Comparison of ENCODE assay signal across 1 cellular context in genomic region chr3:4752201-4753072, GRCh38.
A peak's percentile ranks its signal among the peaks of the same experiment; 100 is the strongest.
TF ChIP-seq lines count a peak whose summit lies in the region.

No MANE protein-coding gene starts in this region.

TF ChIP-seq in HepG2, 621 proteins besides CTCF, POLR2A, EP300 and RAD21 (continued from another document and continues in another):
- TF ChIP-seq ZNF687 (CRISPR knock-in tag; IDR thresholded peaks at IDR 0.05) (peak; percentile 43; the same call in 1 of the 2 replicates), ZNF329 (CRISPR knock-in tag; IDR thresholded peaks at IDR 0.05; ENCODE audit: low read depth) (0 out of 2 replicates have a peak, but pooled peaks have one; percentile 12), THYN1 (CRISPR knock-in tag; IDR thresholded peaks at IDR 0.05; ENCODE audit: borderline replicate concordance, low read depth) (no peak), HINFP (CRISPR knock-in tag; IDR thresholded peaks at IDR 0.05; ENCODE audit: low read depth) (no peak), ZNF609 (CRISPR knock-in tag; IDR thresholded peaks at IDR 0.05; ENCODE audit: borderline replicate concordance) (peak; percentile 76; the same call in 1 of the 2 replicates), DBP (CRISPR knock-in tag; IDR thresholded peaks at IDR 0.05; ENCODE audit: not compliant biosample characterization) (no peak), RBM22 (optimal IDR thresholded peaks at IDR 0.05; ENCODE audit: low read length) (no peak), ZZZ3 (CRISPR knock-in tag; IDR thresholded peaks at IDR 0.05; ENCODE audit: borderline replicate concordance) (no peak), ZFP41 (CRISPR knock-in tag; IDR thresholded peaks at IDR 0.05; ENCODE audit: borderline replicate concordance) (no peak), ZNF816 (CRISPR knock-in tag; IDR thresholded peaks at IDR 0.05; ENCODE audit: borderline replicate concordance) (no peak), ZNF607 (CRISPR knock-in tag; IDR thresholded peaks at IDR 0.05; ENCODE audit: borderline replicate concordance) (no peak), MIXL1 (CRISPR knock-in tag; IDR thresholded peaks at IDR 0.05) (peak; percentile 29; the same call in 1 of the 2 replicates), ZKSCAN1 (IDR thresholded peaks at IDR 0.05; ENCODE audit: low read length) (no peak), IRF1 (CRISPR knock-in tag; IDR thresholded peaks at IDR 0.05; ENCODE audit: low read depth) (no peak), ZNF781 (CRISPR knock-in tag; IDR thresholded peaks at IDR 0.05; ENCODE audit: borderline replicate concordance, not compliant biosample characterization) (no peak), ZSCAN22 (CRISPR knock-in tag; IDR thresholded peaks at IDR 0.05) (no peak), KMT2A (CRISPR knock-in tag; IDR thresholded peaks at IDR 0.05) (no peak), RXRA (CRISPR knock-in tag; IDR thresholded peaks at IDR 0.05) (peak; percentile 12; the same call in 1 of the 2 replicates), ZBTB44 (CRISPR knock-in tag; IDR thresholded peaks at IDR 0.05) (no peak), ZBTB2 (CRISPR knock-in tag; IDR thresholded peaks at IDR 0.05; ENCODE audit: low read depth) (no peak), HHEX (CRISPR knock-in tag; IDR thresholded peaks at IDR 0.05) (peak; percentile 53), DRAP1 (CRISPR knock-in tag; IDR thresholded peaks at IDR 0.05) (peak; percentile 26), ZSCAN25 (CRISPR knock-in tag; IDR thresholded peaks at IDR 0.05) (no peak), RFXANK (CRISPR knock-in tag; IDR thresholded peaks at IDR 0.05) (no peak), PHF5A (CRISPR knock-in tag; IDR thresholded peaks at IDR 0.05; ENCODE audit: low read depth, unreplicated experiment) (peak; percentile 69), ZIK1 (CRISPR knock-in tag; IDR thresholded peaks at IDR 0.05; ENCODE audit: borderline replicate concordance, low read depth) (peak; percentile 46; the same call in 1 of the 2 replicates), ZKSCAN8 (CRISPR knock-in tag; IDR thresholded peaks at IDR 0.05; ENCODE audit: borderline replicate concordance) (peak; percentile 34; the same call in 1 of the 2 replicates), ZNF550 (CRISPR knock-in tag; IDR thresholded peaks at IDR 0.05; ENCODE audit: borderline replicate concordance) (no peak), THAP11 (CRISPR knock-in tag; IDR thresholded peaks at IDR 0.05) (peak; percentile 37), KDM1A (CRISPR knock-in tag; IDR thresholded peaks at IDR 0.05) (peak; percentile 83; the same call in 1 of the 2 replicates), MTF2 (CRISPR knock-in tag; IDR thresholded peaks at IDR 0.05; ENCODE audit: borderline replicate concordance) (no peak), HBP1 (CRISPR knock-in tag; IDR thresholded peaks at IDR 0.05; ENCODE audit: low read depth) (no peak), ZNF552 (CRISPR knock-in tag; IDR thresholded peaks at IDR 0.05; ENCODE audit: borderline replicate concordance) (no peak), TFDP2 (CRISPR knock-in tag; IDR thresholded peaks at IDR 0.05) (peak; percentile 52), SAP130 (CRISPR knock-in tag; IDR thresholded peaks at IDR 0.05; ENCODE audit: low read depth) (peak; percentile 78), NFIB (CRISPR knock-in tag; IDR thresholded peaks at IDR 0.05; ENCODE audit: borderline replicate concordance) (no peak), ZNF17 (CRISPR knock-in tag; IDR thresholded peaks at IDR 0.05) (no peak), ZNF503 (CRISPR knock-in tag; IDR thresholded peaks at IDR 0.05) (no peak), JDP2 (CRISPR knock-in tag; IDR thresholded peaks at IDR 0.05; ENCODE audit: borderline replicate concordance) (no peak), SMARCE1 (IDR thresholded peaks at IDR 0.05; ENCODE audit: borderline replicate concordance) (no peak)
